17 cellular contexts compared by ENCODE assay signal in the genomic region with DNA sequence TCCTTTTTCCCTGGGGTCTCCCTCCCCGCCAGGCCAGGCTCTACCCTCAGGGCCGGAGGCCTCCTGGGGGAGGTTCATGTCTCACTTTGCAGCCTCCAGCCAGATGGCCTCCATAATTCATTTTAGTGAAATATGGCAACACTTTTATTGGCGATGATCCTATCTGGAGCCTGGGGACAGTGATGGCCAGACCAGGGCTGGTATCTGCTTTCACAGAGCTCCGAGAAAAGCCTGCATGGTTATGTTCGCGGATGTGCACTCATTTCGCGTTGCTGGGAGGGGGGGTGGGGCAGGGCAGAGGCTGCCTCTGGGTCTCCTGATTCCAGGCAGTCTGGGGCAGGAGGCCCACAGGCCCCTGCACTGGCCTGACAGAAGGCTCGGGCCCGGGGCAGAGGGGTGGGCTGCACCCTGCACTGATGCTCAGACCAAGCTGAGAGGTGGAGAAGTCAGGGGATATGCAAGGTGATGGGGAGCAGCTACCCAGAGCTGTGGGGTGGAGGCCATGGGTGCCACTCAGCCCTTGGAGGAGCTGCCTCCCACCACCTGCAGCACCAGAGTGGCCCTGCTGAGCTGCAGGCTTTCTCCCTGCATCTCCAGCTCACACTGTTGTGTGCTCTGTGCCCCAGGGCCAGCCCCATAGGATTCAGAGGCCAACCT.
"Had no signal": no experiment of that assay in that cellular context is flagged by ENCODE, and none has a peak within 500 bp of the region (broad histone marks: within the 10 kb centered on the region; RNA-seq: fewer than 3 reads in every experiment).

No MANE protein-coding gene starts in this region.

- H3K27ac ChIP-seq: tibial nerve, WERI-Rb-1 had no signal

- ATAC-seq: activated T-cell treated with anti-CD3 and anti-CD28 coated beads, Interleukin-2, amount 50 U/mL, for 72 hours; left lobe of liver; natural killer cell treated with Interleukin-12 subunit alpha and Interleukin-12 subunit beta and Interleukin-15 and Interleukin-18, amount 100 ng/mL, for 72 hours; stimulated activated naive CD8-positive, alpha-beta T cell treated with anti-CD3 and anti-CD28 coated beads, Interleukin-15, Interleukin-2, amounts not matched to agents 100 U/mL and 50 U/mL, for 24 hours had no signal

- H3K4me3 ChIP-seq: lung, tibial nerve had no signal

- H3K4me1 ChIP-seq: tibial nerve had no signal

- DNase-seq: activated CD4-positive, alpha-beta T cell treated with anti-CD3 and anti-CD28 coated beads, Interleukin-2, amount 50 U/mL, for 4 hours; activated T-cell treated with anti-CD3 and anti-CD28 coated beads, Interleukin-2, amount 50 U/mL, for 72 hours; dermis blood vessel endothelial cell; effector memory CD4-positive, alpha-beta T cell; hippocampal formation; nucleus accumbens; retina; stimulated activated CD4-positive, alpha-beta T cell treated with anti-CD3 and anti-CD28 coated beads, Interleukin-2, amount 100 ng/mL, for 24 hours; stimulated activated naive CD8-positive, alpha-beta T cell treated with anti-CD3 and anti-CD28 coated beads, Interleukin-15, Interleukin-2, amounts not matched to agents 100 U/mL and 50 U/mL, for 24 hours; substantia nigra; SW 1271; T-helper 2 cell; WERI-Rb-1 had no signal

- H3K27me3 ChIP-seq: tibial nerve had no signal
